15 cellular contexts compared by ENCODE assay signal in the genomic region with DNA sequence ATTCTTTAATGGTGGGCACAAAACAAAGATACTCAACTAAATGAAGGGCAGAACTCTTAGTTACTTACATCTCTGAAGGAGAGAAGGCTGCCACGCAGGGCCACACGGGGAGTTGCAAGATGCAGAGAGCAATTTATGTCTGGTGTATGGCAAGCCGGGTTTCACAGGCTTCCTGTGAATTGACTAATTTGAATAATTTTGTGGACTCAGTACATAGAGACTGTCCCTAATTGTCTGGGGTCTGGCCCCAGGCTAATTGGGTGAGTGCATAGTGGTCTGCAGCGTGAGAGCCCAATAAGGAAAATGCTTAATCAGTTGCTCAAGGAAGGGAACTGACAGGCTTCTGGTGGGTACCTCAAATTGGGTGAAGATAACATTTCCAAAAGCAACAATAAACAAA.
"Had no signal": no experiment of that assay in that cellular context is flagged by ENCODE, and none has a peak within 500 bp of the region (broad histone marks: within the 10 kb centered on the region; RNA-seq: fewer than 3 reads in every experiment).

No MANE protein-coding gene starts in this region.

- H3K4me1 ChIP-seq: esophagus muscularis mucosa, gastrocnemius medialis, heart right ventricle, lower lobe of right lung, psoas muscle had no signal

- H3K27ac ChIP-seq: epithelial cell of prostate, esophagus muscularis mucosa, gastrocnemius medialis, heart right ventricle, lower lobe of right lung, psoas muscle, tibial nerve had no signal

- H3K36me3 ChIP-seq: esophagus muscularis mucosa, gastrocnemius medialis, heart right ventricle, lower lobe of right lung, tibial nerve had no signal

- DNase-seq: cerebellar nuclear complex; effector memory CD8-positive, alpha-beta T cell; gastrocnemius medialis; heart right ventricle; hypothalamus; lower lobe of right lung; naive B cell; psoas muscle; small intestine; stimulated activated CD4-positive, alpha-beta T cell treated with anti-CD3 and anti-CD28 coated beads, Interleukin-4, amount 100 ng/mL, for 1 hour; stimulated activated CD8-positive, alpha-beta memory T cell treated with anti-CD3 and anti-CD28 coated beads, Interleukin-4, amount 100 ng/mL, for 48 hours; stimulated activated naive CD8-positive, alpha-beta T cell treated with anti-CD3 and anti-CD28 coated beads, Interleukin-15, Interleukin-2, amounts not matched to agents 100 U/mL and 50 U/mL, for 24 hours had no signal

- H3K4me3 ChIP-seq: esophagus muscularis mucosa, gastrocnemius medialis, heart right ventricle, lower lobe of right lung, psoas muscle, tibial nerve had no signal

- H3K27me3 ChIP-seq: esophagus muscularis mucosa, gastrocnemius medialis, tibial nerve had no signal

- H3K9me3 ChIP-seq: gastrocnemius medialis had no signal
